13 cellular contexts compared by ENCODE assay signal in the genomic region with DNA sequence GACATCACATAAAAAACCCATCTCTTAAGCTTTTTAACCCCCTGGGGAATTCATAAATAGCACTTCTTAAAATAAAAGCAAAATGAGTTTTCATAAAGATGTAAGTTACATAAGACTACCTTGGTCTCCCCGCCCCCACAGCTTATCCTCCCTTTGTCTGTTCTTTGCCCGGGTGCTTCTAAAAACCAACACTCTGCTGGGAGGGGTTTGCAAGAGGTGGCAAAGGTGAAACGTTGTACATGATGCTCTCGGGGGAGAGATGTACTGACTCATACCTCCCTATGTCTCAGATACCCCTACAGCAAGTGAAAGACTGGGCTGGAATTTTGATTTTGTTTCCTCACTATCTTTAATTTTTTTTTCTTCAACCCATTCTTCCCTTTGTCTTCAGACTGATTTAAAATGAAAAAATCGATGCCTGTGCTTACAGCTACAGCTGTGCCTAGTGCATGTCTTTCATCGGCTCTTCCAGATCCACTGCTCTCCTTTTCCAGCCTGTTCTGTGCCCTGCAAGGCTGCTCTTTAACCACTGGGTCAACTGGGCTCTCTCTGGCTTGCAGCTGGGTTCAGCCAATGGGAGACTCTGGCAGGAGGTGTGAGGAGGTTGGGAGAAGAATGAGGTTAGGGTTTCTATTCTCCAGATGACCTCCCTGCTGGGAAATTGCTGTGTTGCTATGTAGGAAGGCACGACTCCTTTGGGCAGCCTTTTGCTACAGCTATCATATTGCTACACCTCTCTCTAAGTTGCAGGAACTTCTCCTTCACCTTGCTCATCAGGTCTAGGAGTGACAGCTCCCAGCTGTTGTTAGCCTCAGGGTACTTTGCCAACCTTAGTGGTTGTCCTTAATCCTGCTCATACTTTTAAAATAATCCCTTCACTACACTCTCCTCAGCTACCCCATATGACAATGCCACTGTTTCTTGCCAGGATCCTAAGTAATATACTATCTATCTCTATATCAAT.
A peak's percentile ranks its signal among the peaks of the same experiment; 100 is the strongest.
DNase-seq lines count a peak whose midpoint lies in the region; ATAC-seq, FAIRE-seq and TF ChIP-seq lines count a peak whose summit lies in the region.
"Had no signal": no experiment of that assay in that cellular context is flagged by ENCODE, and none has a peak within 500 bp of the region (broad histone marks: within the 10 kb centered on the region; RNA-seq: fewer than 3 reads in every experiment).

No MANE protein-coding gene starts in this region.

- peaks cover 16% of the 10 kb centered on the region for H3K4me1 ChIP-seq in left ventricle myocardium inferior
- H3K4me1 ChIP-seq in right atrium auricular region, result peaks cover 0 to 7% of the 10 kb centered on the region in 2 donors
- no peaks in the 10 kb centered on the region for H3K4me1 ChIP-seq in small intestine (ENCODE audit: control insufficient read depth in 2 of 2, insufficient read depth in 1 of 2, low read depth in 1 of 2, low read length in 1 of 2)
- H3K4me1 ChIP-seq: prostate gland, transverse colon had no signal

- H3K36me3 ChIP-seq in left ventricle myocardium inferior (no peaks in the 10 kb centered on the region), right atrium auricular region (no peaks in the 10 kb centered on the region), small intestine (ENCODE audit: control insufficient read depth in 2 of 2, insufficient read depth in 2 of 2, low read length in 2 of 2) (no peaks in the 10 kb centered on the region)
- H3K36me3 ChIP-seq: prostate gland, transverse colon had no signal

- H3K9me3 ChIP-seq in left ventricle myocardium inferior (replicated peaks) (no peaks in the 10 kb centered on the region), right atrium auricular region (no peaks in the 10 kb centered on the region), small intestine (ENCODE audit: control insufficient read depth, low read depth) (no peaks in the 10 kb centered on the region)
- H3K9me3 ChIP-seq: prostate gland, transverse colon had no signal

- no peak for FAIRE-seq in small intestine (lab: Jason Lieb, UNC)

- WGBS in small intestine, 3 donors, result 19 to 41% (median 30%) methylated on average over 7 of the region's 7 CpGs

- intact Hi-C loops in left ventricle myocardium inferior (cut with micrococcal nuclease), result no loop called here

- no peak overlapping the region for H3K4me3 ChIP-seq in left ventricle myocardium inferior
- no peak overlapping the region for H3K4me3 ChIP-seq in right atrium auricular region
- H3K4me3 ChIP-seq in coronary artery, result peak overlapping the region; percentile 23
- no peak overlapping the region for H3K4me3 ChIP-seq in small intestine (ENCODE audit: low read depth in 1 of 2, low read length in 2 of 2)
- H3K4me3 ChIP-seq: prostate gland, transverse colon had no signal

- no peak for TF ChIP-seq CTCF in left ventricle myocardium inferior (IDR thresholded peaks at IDR 0.05; ENCODE audit: borderline replicate concordance)
- no peak for TF ChIP-seq CTCF in right atrium auricular region (IDR thresholded peaks at IDR 0.05)
- TF ChIP-seq CTCF in coronary artery (IDR thresholded peaks at IDR 0.05), result no peak

- no peak for DNase-seq in left ventricle myocardium inferior
- DNase-seq in right atrium auricular region (ENCODE audit: low spot score), result no peak
- DNase-seq in coronary artery (ENCODE audit: low spot score), result no peak
- peak; percentile 7 for DNase-seq in myocyte (ENCODE audit: low read depth)
- DNase-seq in small intestine, result no peak
- no peak for DNase-seq in 8988T
- DNase-seq: activated CD4-positive, alpha-beta T cell treated with anti-CD3 and anti-CD28 coated beads, Interleukin-2, amount 50 U/mL, for 1 hour; activated naive CD4-positive, alpha-beta T cell; T-helper 1 cell; transverse colon had no signal

- peak overlapping the region; percentile 47 for H3K27ac ChIP-seq in left ventricle myocardium inferior (replicated peaks)
- no peak overlapping the region for H3K27ac ChIP-seq in right atrium auricular region
- peak overlapping the region; percentile 46 to 49 for H3K27ac ChIP-seq in coronary artery
- H3K27ac ChIP-seq in small intestine (ENCODE audit: low read depth in 1 of 2, low read length in 1 of 2), result no peak overlapping the region
- H3K27ac ChIP-seq: prostate gland, transverse colon had no signal

- ATAC-seq in HG03280 (IDR thresholded peaks at IDR 0.05; ENCODE audit: unreplicated experiment) (no peak), GM21367 (IDR thresholded peaks at IDR 0.05; ENCODE audit: unreplicated experiment) (no peak)

- H3K27me3 ChIP-seq in left ventricle myocardium inferior (ENCODE audit: low read depth) (no peaks in the 10 kb centered on the region), right atrium auricular region (no peaks in the 10 kb centered on the region), small intestine (ENCODE audit: control insufficient read depth in 2 of 2, insufficient read depth in 2 of 2, low read length in 2 of 2) (no peaks in the 10 kb centered on the region)
- H3K27me3 ChIP-seq: transverse colon had no signal

Comparison
In these comparisons a context has a peak if more than half of its experiments do, and no peak if none do; other contexts are left out.
1. H3K27ac ChIP-seq: peak in left ventricle myocardium inferior (single experiment) and coronary artery (2 of 2); none in right atrium auricular region (0 of 2) and small intestine (0 of 2).